In the genomic region with DNA sequence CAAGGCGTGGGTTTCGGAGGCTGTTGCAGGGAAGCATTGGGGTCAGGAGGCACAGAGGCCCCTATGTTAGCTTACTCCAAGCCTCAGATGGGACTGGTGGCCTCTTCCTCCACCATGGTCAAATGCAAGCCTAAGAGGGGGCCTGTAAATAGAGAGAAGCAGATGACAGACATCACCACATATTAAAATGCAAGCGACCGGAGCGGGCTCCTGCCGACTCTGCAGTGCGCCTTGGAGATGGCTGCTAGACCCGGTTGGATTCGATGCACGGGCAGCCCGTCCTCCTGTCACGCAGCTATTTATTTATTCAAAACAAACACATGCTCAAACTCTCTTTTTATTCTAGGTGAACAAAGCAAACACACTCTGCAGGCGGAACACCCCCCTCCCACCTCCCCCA, we compare ENCODE assay signal across 21 cellular contexts.
"Had no signal": no experiment of that assay in that cellular context is flagged by ENCODE, and none has a peak within 500 bp of the region (broad histone marks: within the 10 kb centered on the region; RNA-seq: fewer than 3 reads in every experiment).

No MANE protein-coding gene starts in this region.

- H2AFZ ChIP-seq: parathyroid adenoma had no signal

- H3K9me3 ChIP-seq: left lung, mucosa of descending colon, transverse colon, vagina had no signal

- H3K4me3 ChIP-seq: left lung, mucosa of descending colon, transverse colon, vagina had no signal

- H3K36me3 ChIP-seq: brain microvascular endothelial cell, left lung, transverse colon, vagina had no signal

- ATAC-seq: left lung; mucosa of descending colon; naive thymus-derived CD4-positive, alpha-beta T cell; stimulated activated memory B cell treated with anti-CD40 and anti-IgM and Interleukin-4, amounts not matched to agents 10 μg/mL and 1 μg/mL and 100 μg/mL, for 72 hours; WTC11 had no signal

- H3K27me3 ChIP-seq: transverse colon, vagina had no signal

- H3K4me1 ChIP-seq: left lung, parathyroid adenoma, transverse colon, vagina had no signal

- DNase-seq: activated CD4-positive, alpha-beta memory T cell treated with anti-CD3 and anti-CD28 coated beads, Interleukin-2, amount 10 ng/mL, durations not matched to agents 7 days and 5 days; activated CD4-positive, alpha-beta T cell treated with anti-CD3 and anti-CD28 coated beads for 4 hours; activated gamma-delta T cell treated with Interleukin-2 at 50 U/mL for 16 hours; activated naive CD8-positive, alpha-beta T cell treated with anti-CD3 and anti-CD28 coated beads for 36 hours; activated T-cell treated with anti-CD3 and anti-CD28 coated beads, Interleukin-2, amount 50 U/mL, for 48 hours; amygdala; brain microvascular endothelial cell; effector memory CD4-positive, alpha-beta T cell; foreskin fibroblast; hippocampal formation; kidney; mammary epithelial cell; mucosa of descending colon; naive thymus-derived CD4-positive, alpha-beta T cell; stimulated activated CD4-positive, alpha-beta T cell treated with anti-CD3 and anti-CD28 coated beads, Interleukin-2, amount 100 ng/mL, for 48 hours; transverse colon had no signal

- H3K79me2 ChIP-seq: parathyroid adenoma had no signal

- H3K27ac ChIP-seq: brain microvascular endothelial cell, left lung, parathyroid adenoma, transverse colon, vagina had no signal
